Comparison of ENCODE assay signal across 21 cellular contexts in the genomic region with DNA sequence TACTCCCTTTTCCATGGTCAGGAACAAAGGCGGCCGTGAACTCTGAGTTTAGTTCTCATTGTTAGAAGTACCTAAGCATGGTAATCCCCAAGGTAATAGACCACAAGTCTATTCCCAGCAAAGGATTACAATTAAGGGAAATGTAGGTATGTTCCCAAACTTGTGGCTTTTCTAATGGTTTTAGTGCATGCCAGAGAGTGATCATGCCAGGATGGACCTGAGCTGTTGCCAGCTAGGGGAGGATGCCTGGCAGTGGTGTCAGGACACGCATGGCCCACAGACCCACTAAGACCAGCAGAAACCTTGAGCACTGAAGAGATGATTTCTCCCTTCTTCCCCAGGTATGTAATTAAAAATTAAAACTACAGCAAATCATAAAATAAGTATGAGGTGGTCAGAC.
"Had no signal": no experiment of that assay in that cellular context is flagged by ENCODE, and none has a peak within 500 bp of the region (broad histone marks: within the 10 kb centered on the region; RNA-seq: fewer than 3 reads in every experiment).

No MANE protein-coding gene starts in this region.

- H3K9me3 ChIP-seq: ascending aorta, left ventricle myocardium inferior, neutrophil, right atrium auricular region, suprapubic skin had no signal

- H2AFZ ChIP-seq: parathyroid adenoma had no signal

- H3K36me3 Mint-ChIP-seq: T-cell had no signal

- H3K27me3 ChIP-seq: ascending aorta, neutrophil, right atrium auricular region, suprapubic skin had no signal

- H3K9me3 Mint-ChIP-seq: activated naive CD4-positive, alpha-beta T cell treated with anti-CD3 and anti-CD28 coated beads, Interleukin-2, amount 10 ng/mL, durations not matched to agents 7 days and 5 days; activated T-helper 2 cell treated with anti-CD3 and anti-CD28 coated beads, Interferon-gamma antibody, Interleukin-2, Interleukin-4, amounts not matched to agents 10 μg/mL and 5 μg/mL and 100 μg/mL, durations not matched to agents 14 hours and 24 hours and 36 hours; T-cell had no signal

- H3K36me3 ChIP-seq: ascending aorta, left ventricle myocardium inferior, neutrophil, right atrium auricular region, suprapubic skin had no signal

- H3K27ac ChIP-seq: ascending aorta, left ventricle myocardium inferior, neutrophil, parathyroid adenoma, right atrium auricular region, SK-N-MC, skin epidermis, suprapubic skin had no signal

- H3K9ac ChIP-seq: parathyroid adenoma had no signal

- DNase-seq: activated CD4-positive, alpha-beta T cell treated with anti-CD3 and anti-CD28 coated beads for 4 hours; activated naive CD4-positive, alpha-beta T cell treated with anti-CD3 and anti-CD28 coated beads, Interleukin-2, amount 10 ng/mL, durations not matched to agents 7 days and 5 days; activated T-cell treated with anti-CD3 and anti-CD28 coated beads for 4 hours; erythroblast; hippocampal formation; kidney; left ventricle myocardium inferior; naive thymus-derived CD4-positive, alpha-beta T cell; stimulated activated CD4-positive, alpha-beta T cell treated with anti-CD3 and anti-CD28 coated beads, Interleukin-15, amount 100 ng/mL, for 24 hours; stimulated activated CD4-positive, alpha-beta T cell treated with anti-CD3 and anti-CD28 coated beads, Interleukin-4, amount 100 ng/mL, for 24 hours; stimulated activated naive CD4-positive, alpha-beta T cell; T-cell; trophoblast cell had no signal

- H3K4me1 ChIP-seq: ascending aorta, left ventricle myocardium inferior, parathyroid adenoma, right atrium auricular region had no signal

- H3K79me2 ChIP-seq: parathyroid adenoma had no signal

- FAIRE-seq: kidney had no signal

- H3K4me3 Mint-ChIP-seq: activated naive CD4-positive, alpha-beta T cell treated with anti-CD3 and anti-CD28 coated beads, Interleukin-2, amount 10 ng/mL, durations not matched to agents 7 days and 5 days; naive thymus-derived CD4-positive, alpha-beta T cell; T-cell had no signal

- ATAC-seq: naive thymus-derived CD4-positive, alpha-beta T cell; T-cell had no signal

- H3K27me3 Mint-ChIP-seq: T-cell had no signal

- H3K27ac Mint-ChIP-seq: activated naive CD4-positive, alpha-beta T cell treated with anti-CD3 and anti-CD28 coated beads, Interleukin-2, amount 10 ng/mL, durations not matched to agents 7 days and 5 days; activated T-helper 2 cell treated with anti-CD3 and anti-CD28 coated beads, Interferon-gamma antibody, Interleukin-2, Interleukin-4, amounts not matched to agents 10 μg/mL and 5 μg/mL and 100 μg/mL, durations not matched to agents 14 hours and 24 hours and 36 hours had no signal

- H3K4me3 ChIP-seq: ascending aorta, left ventricle myocardium inferior, right atrium auricular region, SK-N-MC, skin epidermis, suprapubic skin had no signal
